Comparison of ENCODE assay signal across 19 cellular contexts in the genomic region with DNA sequence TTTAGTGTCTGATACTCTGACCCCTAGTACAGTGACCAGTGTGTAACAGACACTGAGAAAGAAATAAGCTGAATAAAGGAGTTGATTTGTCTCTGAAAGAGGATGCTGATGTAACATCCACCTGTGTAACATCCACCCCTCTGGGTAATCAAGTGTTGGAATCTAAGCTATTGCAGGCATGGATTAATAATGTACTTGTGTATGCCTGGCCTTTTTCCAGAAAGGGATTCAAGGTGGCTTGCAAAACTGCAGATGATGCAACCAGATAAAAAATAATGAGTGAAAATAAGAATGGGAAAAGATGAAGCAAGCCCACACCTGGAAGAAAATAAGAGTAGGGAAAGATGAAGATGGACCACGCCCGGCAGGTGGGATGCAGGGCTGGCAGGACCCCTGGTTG. TPM values are rescaled to one million over a fixed set of nuclear protein-coding genes. Genes with fewer than 3 reads are reported as not detected.
A peak's percentile ranks its signal among the peaks of the same experiment; 100 is the strongest.
DNase-seq lines count a peak whose midpoint lies in the region; FAIRE-seq and TF ChIP-seq lines count a peak whose summit lies in the region.
"Had no signal": no experiment of that assay in that cellular context is flagged by ENCODE, and none has a peak within 500 bp of the region (broad histone marks: within the 10 kb centered on the region; RNA-seq: fewer than 3 reads in every experiment).

No MANE protein-coding gene starts in this region.

- peak; percentile 17 for FAIRE-seq in keratinocyte (lab: Jason Lieb, UNC)
- FAIRE-seq: GM12891, H54, RCC 7860 had no signal

- H3K36me3 ChIP-seq in mammary epithelial cell (ENCODE audit: insufficient read depth, low read length): no peaks in the 10 kb centered on the region
- no peaks in the 10 kb centered on the region for H3K36me3 ChIP-seq in keratinocyte (ENCODE audit: control insufficient read depth in 2 of 2, extremely low read depth in 1 of 2, insufficient read depth in 2 of 2, low read length in 2 of 2)
- H3K36me3 ChIP-seq in WERI-Rb-1: no peaks in the 10 kb centered on the region

- TF ChIP-seq CTCF in Calu3 (IDR thresholded peaks at IDR 0.05; ENCODE audit: unreplicated experiment) (no peak), mammary epithelial cell (conservative IDR thresholded peaks at IDR 0.05 in 1 of 2, IDR thresholded peaks at IDR 0.05 in 1 of 2; ENCODE audit: extremely low read depth in 1 of 2, insufficient read depth in 1 of 2, low read depth in 1 of 2, low read length in 2 of 2) (no peak), keratinocyte (optimal IDR thresholded peaks at IDR 0.05 in 1 of 3, IDR thresholded peaks at IDR 0.05 in 1 of 3, conservative IDR thresholded peaks at IDR 0.05 in 1 of 3; ENCODE audit: extremely low read depth in 1 of 3, insufficient read depth in 2 of 3, low read length in 3 of 3) (no peak), HFFc6 (IDR thresholded peaks at IDR 0.05) (no peak), WERI-Rb-1 (IDR thresholded peaks at IDR 0.05; ENCODE audit: low read depth, low read length) (no peak)

- no peaks in the 10 kb centered on the region for H3K27me3 Mint-ChIP-seq in Calu3 (ENCODE audit: unreplicated experiment)
- peaks cover 11% of the 10 kb centered on the region for H3K27me3 Mint-ChIP-seq in HFFc6 (ENCODE audit: insufficient read depth)

- H3K27me3 ChIP-seq in mammary epithelial cell (ENCODE audit: insufficient read depth, low read length): no peaks in the 10 kb centered on the region
- no peaks in the 10 kb centered on the region for H3K27me3 ChIP-seq in keratinocyte (ENCODE audit: control insufficient read depth, extremely low read depth, insufficient read depth, low read length)
- peaks cover 67% of the 10 kb centered on the region for H3K27me3 ChIP-seq in WERI-Rb-1 (ENCODE audit: insufficient read depth, low read depth, severe bottlenecking)

- H3K9me3 Mint-ChIP-seq in Calu3 (ENCODE audit: low read depth, unreplicated experiment) (no peaks in the 10 kb centered on the region), HFFc6 (peaks cover 6% of the 10 kb centered on the region; the same call in 1 of the 2 replicates)

- peak; percentile 20 for DNase-seq in Calu3
- peak; percentile 84 for DNase-seq in mammary epithelial cell
- peak; percentile 89 for DNase-seq in keratinocyte (ENCODE audit: low read depth, low spot score)
- no peak for DNase-seq in SHP77 (lab: John Stamatoyannopoulos, UW)
- no peak for DNase-seq in activated T-cell treated with anti-CD3 and anti-CD28 coated beads for 4 hours
- no peak for DNase-seq in HFFc6
- DNase-seq in WERI-Rb-1: no peak
- DNase-seq: C1 segment of cervical spinal cord, GF-D8, NCI-H1436, NCI-H2029 treated with DMSO at 0.1 percent for 48 hours, NCI-H524, SIG-M5 had no signal

- peak overlapping the region; percentile 14 for H3K9ac ChIP-seq in mammary epithelial cell (ENCODE audit: insufficient read depth, low read length)
- peak overlapping the region; percentile 1 for H3K9ac ChIP-seq in keratinocyte (ENCODE audit: control insufficient read depth, extremely low read depth, insufficient read depth, low read length)

- H3K27ac Mint-ChIP-seq in Calu3 (ENCODE audit: unreplicated experiment): peak overlapping the region; percentile 59
- H3K27ac Mint-ChIP-seq in HFFc6: no peak overlapping the region
- H3K27ac Mint-ChIP-seq: IgD-negative memory B cell had no signal

- no peak for TF ChIP-seq EP300 in Ishikawa (IDR thresholded peaks at IDR 0.05; ENCODE audit: borderline replicate concordance)

- dilution Hi-C loops in mammary epithelial cell (cut with HindIII; ENCODE audit: low sequenced_read_pairs) (no loop called here), keratinocyte (cut with MboI; ENCODE audit: extremely low pct_ligation_motif_present, low sequenced_read_pairs) (no loop called here)

- H3K36me3 Mint-ChIP-seq in Calu3 (ENCODE audit: insufficient read depth, unreplicated experiment): no peaks in the 10 kb centered on the region
- H3K36me3 Mint-ChIP-seq in HFFc6 (ENCODE audit: low read depth): no peaks in the 10 kb centered on the region

- in situ Hi-C loops in mammary epithelial cell (cut with MboI; ENCODE audit: low sequenced_read_pairs in 2 of 2): no loop called here

- peak overlapping the region; percentile 80 for H3K27ac ChIP-seq in mammary epithelial cell (ENCODE audit: insufficient read depth, low read depth, low read length)
- H3K27ac ChIP-seq in keratinocyte (ENCODE audit: control insufficient read depth, insufficient read depth, low read length): peak overlapping the region; percentile 51
- no peak overlapping the region for H3K27ac ChIP-seq in WERI-Rb-1

- H3K4me3 ChIP-seq in mammary epithelial cell (replicated peaks in 1 of 3; ENCODE audit: insufficient read depth in 1 of 3, low read depth in 2 of 3, low read length in 3 of 3) (no peak overlapping the region), keratinocyte (ENCODE audit: control insufficient read depth in 2 of 3, extremely low read depth in 1 of 3, insufficient read depth in 2 of 3, low read depth in 1 of 3, low read length in 3 of 3) (no peak overlapping the region), WERI-Rb-1 (ENCODE audit: low read depth, low read length) (no peak overlapping the region)

- H3K9me1 ChIP-seq in keratinocyte (ENCODE audit: control insufficient read depth, extremely low read depth, insufficient read depth, low read length): no peaks in the 10 kb centered on the region

- H3K4me1 Mint-ChIP-seq in Calu3 (ENCODE audit: low read depth, unreplicated experiment): peaks cover 13% of the 10 kb centered on the region
- H3K4me1 Mint-ChIP-seq in HFFc6 (ENCODE audit: low read depth): no peaks in the 10 kb centered on the region
- H3K4me1 Mint-ChIP-seq: IgD-negative memory B cell had no signal

- BruUV-seq in Calu3 (replicated peaks; lab: Mats Ljungman, UMichigan) (no TSS peak), mammary epithelial cell (replicated peaks; lab: Mats Ljungman, UMichigan) (no TSS peak)

- H2AFZ ChIP-seq in mammary epithelial cell (ENCODE audit: low read depth, low read length): no peak overlapping the region
- no peak overlapping the region for H2AFZ ChIP-seq in keratinocyte (ENCODE audit: control insufficient read depth, low read length)

- WGBS in mammary epithelial cell (ENCODE audit: low coverage, missing lambda C conversion rate): 0% methylated on average over 2 of the region's 2 CpGs

- no peak for TF ChIP-seq RAD21 in Ishikawa (IDR thresholded peaks at IDR 0.05; ENCODE audit: low read depth)

- CTCF ChIA-PET in Calu3 (lab: Charles Lee) (interaction anchor here (0.5 kb wide), 1 partner anchor 18 kb away, joined by 4 read pairs; no protein-coding TSS in a partner anchor), mammary epithelial cell (lab: Charles Lee; ENCODE audit: low non-redundant PET) (no interaction called here)

- H3K4me3 Mint-ChIP-seq in Calu3 (ENCODE audit: low read depth, unreplicated experiment): no peak overlapping the region
- H3K4me3 Mint-ChIP-seq in HFFc6: no peak overlapping the region
- H3K4me3 Mint-ChIP-seq: IgD-negative memory B cell had no signal

- H3K4me1 ChIP-seq in mammary epithelial cell (ENCODE audit: insufficient read depth, low read length) (peaks cover 40% of the 10 kb centered on the region), keratinocyte (ENCODE audit: control insufficient read depth, extremely low read depth, insufficient read depth, low read length) (peaks cover 25% of the 10 kb centered on the region)

- peaks cover 14% of the 10 kb centered on the region for H3K9me3 ChIP-seq in mammary epithelial cell (replicated peaks; ENCODE audit: insufficient read depth, low read length)
- H3K9me3 ChIP-seq in keratinocyte (ENCODE audit: control insufficient read depth, low read depth, low read length): peaks cover 6% of the 10 kb centered on the region
- peaks cover 12% of the 10 kb centered on the region for H3K9me3 ChIP-seq in WERI-Rb-1 (ENCODE audit: severe bottlenecking)

- H3K4me2 ChIP-seq in mammary epithelial cell (ENCODE audit: insufficient read depth, low read depth, low read length) (peak overlapping the region; percentile 44), keratinocyte (ENCODE audit: control insufficient read depth, extremely low read depth, insufficient read depth, low read depth, low read length) (peak overlapping the region; percentile 18)

- no peaks in the 10 kb centered on the region for H3K79me2 ChIP-seq in mammary epithelial cell (ENCODE audit: insufficient read depth, low read length)
- no peaks in the 10 kb centered on the region for H3K79me2 ChIP-seq in keratinocyte (ENCODE audit: control insufficient read depth, insufficient read depth, low read length)

- H4K20me1 ChIP-seq in mammary epithelial cell (ENCODE audit: insufficient read depth, low read length): no peaks in the 10 kb centered on the region
- H4K20me1 ChIP-seq in keratinocyte (ENCODE audit: control insufficient read depth, extremely low read depth, insufficient read depth, low read length): no peaks in the 10 kb centered on the region

- intact Hi-C loops in Calu3 (cut with micrococcal nuclease; ENCODE audit: unreplicated experiment) (no loop called here), mammary epithelial cell (cut with micrococcal nuclease) (loop anchor here (5.0 kb wide), 1 partner anchor 42 kb away; no protein-coding TSS in a partner anchor)

TF ChIP-seq in Ishikawa, 13 proteins besides CTCF, POLR2A, EP300 and RAD21 (continues in another document):
- peak; percentile 29; the same call in 1 of the 2 replicates for TF ChIP-seq CEBPB (IDR thresholded peaks at IDR 0.05)

RNA-seq across cellular contexts. Expression of a gene that starts 48.2 kb away (rescaled TPM):
- total RNA-seq in Calu3 (2022) (not detected in 2 replicates), mammary epithelial cell (1 to 10 TPM; 1.5 to 2.4 TPM)
- polyA plus RNA-seq in mammary epithelial cell (0.78 TPM), keratinocyte (0.02 TPM in 1 of 3 replicates, not detected in the others)
- polyA minus RNA-seq in mammary epithelial cell (0.62 TPM), keratinocyte (0.06 TPM in 1 of 3 replicates, not detected in the others)
- not detected for polyA plus RNA-seq in keratinocyte (2011; ENCODE audit: low read depth)
- not detected in 2 replicates for polyA plus RNA-seq in keratinocyte (2011; cell fraction: cytosol; rRNA removed)
- polyA plus RNA-seq in keratinocyte (2011; cell fraction: nucleus; rRNA removed): not detected in 2 replicates
- not detected in 2 replicates for polyA plus RNA-seq in keratinocyte (2012; ENCODE audit: low replicate concordance)
- not detected for polyA minus RNA-seq in keratinocyte (2011; cell fraction: cytosol; rRNA and poly(A)+ RNA removed)
- not detected in 2 replicates for polyA minus RNA-seq in keratinocyte (2011; cell fraction: nucleus; rRNA and poly(A)+ RNA removed)
- total RNA-seq in HFFc6 (2021; fragmentation: NEBNext Ultra II Directional; extraction: Animal tissue kit (Norgen Biotek cat#: 25700)): not detected
- total RNA-seq: HT1080 had no signal
- polyA plus RNA-seq: IgD-negative memory B cell had no signal

Comparison
In these comparisons a context has a peak if more than half of its experiments do, and no peak if none do; other contexts are left out.
1. DNase-seq: peak in Calu3 (single experiment), mammary epithelial cell (single experiment) and keratinocyte (single experiment); none in SHP77 (0 of 2), activated T-cell treated with anti-CD3 and anti-CD28 coated beads for 4 hours (single experiment), HFFc6 (single experiment) and WERI-Rb-1 (single experiment).